In the genomic region with DNA sequence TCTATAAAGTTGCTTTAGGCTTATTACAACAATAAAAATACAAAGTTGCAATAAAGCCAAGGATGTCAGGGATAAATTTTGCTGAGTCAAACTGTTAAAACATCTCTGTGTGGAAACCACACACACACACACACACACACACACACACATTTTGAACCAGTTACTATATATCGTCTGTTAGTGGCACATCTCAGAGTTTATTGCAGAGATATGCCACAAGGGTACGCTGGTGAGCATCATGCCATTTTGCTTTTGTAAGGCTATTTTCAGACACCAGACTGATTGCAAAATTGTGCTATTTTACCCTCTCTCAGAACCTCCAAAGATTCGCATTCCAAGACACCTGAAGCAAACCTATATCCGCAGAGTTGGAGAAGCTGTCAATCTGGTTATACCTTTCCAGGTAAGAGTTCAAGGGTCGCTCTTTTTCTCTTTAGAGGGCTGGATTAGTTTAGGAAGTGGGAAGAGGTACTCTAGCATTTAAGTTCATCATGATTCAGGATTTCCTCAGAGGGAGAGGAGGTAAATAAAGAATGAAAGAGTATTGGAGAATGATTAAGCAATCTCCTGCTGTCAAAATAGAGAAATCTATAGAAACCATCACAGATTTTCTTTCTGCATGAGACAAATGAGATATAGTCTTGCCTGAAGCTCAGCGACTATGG, we compare ENCODE assay signal across 8 cellular contexts. TPM values are rescaled to one million over a fixed set of nuclear protein-coding genes. Genes with fewer than 3 reads are reported as not detected.
DNase-seq lines count a peak whose midpoint lies in the region; ATAC-seq and TF ChIP-seq lines count a peak whose summit lies in the region.

No MANE protein-coding gene starts in this region.

- peak; percentile 33 to 54 (median 53) for TF ChIP-seq CTCF in ascending aorta (IDR thresholded peaks at IDR 0.05)

- H3K4me3 ChIP-seq in ascending aorta: no peak overlapping the region

- DNase-seq in stimulated activated naive CD4-positive, alpha-beta T cell (lab: John Stamatoyannopoulos, UW): peak in 5 of 6 experiments; percentile 7 to 58 (median 48)
- DNase-seq in stimulated activated naive CD4-positive, alpha-beta T cell treated with Interleukin-2 at 50 U/mL for 16 hours (lab: John Stamatoyannopoulos, UW): no peak
- DNase-seq in NOMO-1 treated with dmso at 0.1 percent for 144 hours (lab: John Stamatoyannopoulos, UW; ENCODE audit: unreplicated experiment): peak; percentile 73
- DNase-seq in ascending aorta (ENCODE audit: low spot score in 2 of 2): peak in 1 of 2 donors; percentile 65
- DNase-seq in iPS-NIHi11 (ENCODE audit: low spot score): peak; percentile 47
- peak; percentile 51 to 58 for DNase-seq in stimulated activated naive CD8-positive, alpha-beta T cell treated with anti-CD3 and anti-CD28 coated beads, Interleukin-15, amount 100 ng/mL, for 72 hours

- peaks cover 21% of the 10 kb centered on the region for H3K4me1 Mint-ChIP-seq in stimulated activated naive CD8-positive, alpha-beta T cell treated with anti-CD3 and anti-CD28 coated beads, Interleukin-15, amount 100 ng/mL, for 72 hours

- ATAC-seq in stimulated activated naive CD8-positive, alpha-beta T cell treated with anti-CD3 and anti-CD28 coated beads, Interleukin-15, amount 100 ng/mL, for 72 hours: peak; percentile 58
- ATAC-seq in GM18502 (IDR thresholded peaks at IDR 0.05; ENCODE audit: poor library complexity, unreplicated experiment) (no peak), GM19463 (IDR thresholded peaks at IDR 0.05; ENCODE audit: unreplicated experiment) (no peak)

- no peaks in the 10 kb centered on the region for H3K9me3 ChIP-seq in ascending aorta

- peak overlapping the region; percentile 64 to 73 for H3K27ac Mint-ChIP-seq in stimulated activated naive CD8-positive, alpha-beta T cell treated with anti-CD3 and anti-CD28 coated beads, Interleukin-15, amount 100 ng/mL, for 72 hours

- H3K9me3 Mint-ChIP-seq in stimulated activated naive CD8-positive, alpha-beta T cell treated with anti-CD3 and anti-CD28 coated beads, Interleukin-15, amount 100 ng/mL, for 72 hours: no peaks in the 10 kb centered on the region

- no peaks in the 10 kb centered on the region for H3K27me3 ChIP-seq in ascending aorta

- intact Hi-C loops in ascending aorta (cut with DNase I): no loop called here

- H3K27ac ChIP-seq in ascending aorta: no peak overlapping the region

- H3K36me3 ChIP-seq in ascending aorta: no peaks in the 10 kb centered on the region

- H3K4me1 ChIP-seq in ascending aorta: no peaks in the 10 kb centered on the region

- no peak overlapping the region for H3K4me3 Mint-ChIP-seq in stimulated activated naive CD8-positive, alpha-beta T cell treated with anti-CD3 and anti-CD28 coated beads, Interleukin-15, amount 100 ng/mL, for 72 hours

- peaks cover 7% of the 10 kb centered on the region for H3K27me3 Mint-ChIP-seq in stimulated activated naive CD8-positive, alpha-beta T cell treated with anti-CD3 and anti-CD28 coated beads, Interleukin-15, amount 100 ng/mL, for 72 hours

RNA-seq across cellular contexts. Expression of gene CHPT1, which starts 27.3 kb away (rescaled TPM):
- 56.6 TPM for total RNA-seq in ascending aorta
